18 cellular contexts compared by ENCODE assay signal in genomic region chr1:104991702-104992101, GRCh38.
DNase-seq lines count a peak whose midpoint lies in the region; ATAC-seq and TF ChIP-seq lines count a peak whose summit lies in the region.
"Had no signal": no experiment of that assay in that cellular context is flagged by ENCODE, and none has a peak within 500 bp of the region (broad histone marks: within the 10 kb centered on the region; RNA-seq: fewer than 3 reads in every experiment).

No MANE protein-coding gene starts in this region.

- TF ChIP-seq POLR2A in suprapubic skin (IDR thresholded peaks at IDR 0.05): no peak

- no peaks in the 10 kb centered on the region for H3K27me3 Mint-ChIP-seq in MCF 10A (ENCODE audit: insufficient read depth, unreplicated experiment)
- H3K27me3 Mint-ChIP-seq in naive thymus-derived CD8-positive, alpha-beta T cell: no peaks in the 10 kb centered on the region
- H3K27me3 Mint-ChIP-seq: CD8-positive, alpha-beta memory T cell; type B pancreatic cell had no signal

- DNase-seq in MCF 10A (ENCODE audit: unreplicated experiment): peak; percentile 3
- no peak for DNase-seq in mammary epithelial cell
- DNase-seq in NCI-H2107 (lab: John Stamatoyannopoulos, UW): peak; percentile 32
- no peak for DNase-seq in OCI-LY7 (ENCODE audit: low spot score)
- no peak for DNase-seq in naive thymus-derived CD8-positive, alpha-beta T cell
- no peak for DNase-seq in NOMO-1 treated with dmso at 0.1 percent for 144 hours (lab: John Stamatoyannopoulos, UW; ENCODE audit: unreplicated experiment)
- DNase-seq in suprapubic skin (ENCODE audit: low spot score in 2 of 2): no peak
- DNase-seq: adrenal gland; CD8-positive, alpha-beta memory T cell; hypothalamus; NCI-H774; stimulated activated CD4-positive, alpha-beta T cell treated with anti-CD3 and anti-CD28 coated beads, Interleukin-12 subunit alpha, Interleukin-12 subunit beta, amount 100 ng/mL, for 4 hours; stimulated activated naive CD4-positive, alpha-beta T cell had no signal

- H2AFZ ChIP-seq in mammary epithelial cell (ENCODE audit: low read depth, low read length): no peak overlapping the region
- H2AFZ ChIP-seq in OCI-LY7 (ENCODE audit: low read length): peak overlapping the region; percentile 60; the same call in 1 of the 2 replicates
- H2AFZ ChIP-seq: neural progenitor cell had no signal

- no peaks in the 10 kb centered on the region for H3K36me3 Mint-ChIP-seq in MCF 10A (ENCODE audit: insufficient read depth, unreplicated experiment)
- peaks cover 0 to 4% (median 0%) of the 10 kb centered on the region in 3 donors for H3K36me3 Mint-ChIP-seq in naive thymus-derived CD8-positive, alpha-beta T cell
- H3K36me3 Mint-ChIP-seq: CD8-positive, alpha-beta memory T cell; neural progenitor cell; type B pancreatic cell had no signal

- WGBS in mammary epithelial cell (ENCODE audit: low coverage, missing lambda C conversion rate): 31% methylated on average over 3 of the region's 3 CpGs
- 38% methylated on average over 3 of the region's 3 CpGs for WGBS in suprapubic skin

- H3K4me2 ChIP-seq in mammary epithelial cell (ENCODE audit: insufficient read depth, low read depth, low read length) (no peak overlapping the region), OCI-LY7 (ENCODE audit: low read length) (no peak overlapping the region)
- H3K4me2 ChIP-seq: neural progenitor cell had no signal

- no peak for ATAC-seq in HG02759 (IDR thresholded peaks at IDR 0.05; ENCODE audit: unreplicated experiment)
- ATAC-seq in naive thymus-derived CD8-positive, alpha-beta T cell: no peak

- H3K27me3 ChIP-seq in mammary epithelial cell (ENCODE audit: insufficient read depth, low read length) (no peaks in the 10 kb centered on the region), suprapubic skin (no peaks in the 10 kb centered on the region)
- H3K27me3 ChIP-seq: adrenal gland, neural progenitor cell had no signal

- no peak overlapping the region for H3K9ac ChIP-seq in mammary epithelial cell (ENCODE audit: insufficient read depth, low read length)
- H3K9ac ChIP-seq: neural progenitor cell had no signal

- peaks cover 2% of the 10 kb centered on the region for H3K9me3 ChIP-seq in mammary epithelial cell (replicated peaks; ENCODE audit: insufficient read depth, low read length)
- H3K9me3 ChIP-seq in OCI-LY7 (ENCODE audit: low read length): no peaks in the 10 kb centered on the region
- H3K9me3 ChIP-seq in suprapubic skin: no peaks in the 10 kb centered on the region
- H3K9me3 ChIP-seq: adrenal gland had no signal

- no peak overlapping the region for H3K4me3 Mint-ChIP-seq in MCF 10A (ENCODE audit: unreplicated experiment)
- no peak overlapping the region for H3K4me3 Mint-ChIP-seq in naive thymus-derived CD8-positive, alpha-beta T cell
- H3K4me3 Mint-ChIP-seq: CD8-positive, alpha-beta memory T cell; neural progenitor cell; T-helper 1 cell treated with Interleukin-12 subunit alpha and Interleukin-12 subunit beta and Interleukin-4 antibody, amounts not matched to agents 30 μg/mL and 1 μg/mL, for 36 hours; type B pancreatic cell had no signal

- no peaks in the 10 kb centered on the region for H3K9me2 ChIP-seq in OCI-LY7 (ENCODE audit: insufficient read depth, low read length)

- H3K27ac ChIP-seq in mammary epithelial cell (ENCODE audit: insufficient read depth, low read depth, low read length) (no peak overlapping the region), OCI-LY7 (ENCODE audit: low read depth, low read length, poor library complexity, severe bottlenecking) (no peak overlapping the region), suprapubic skin (no peak overlapping the region)
- H3K27ac ChIP-seq: adrenal gland, neural progenitor cell had no signal

- dilution Hi-C loops in mammary epithelial cell (cut with HindIII; ENCODE audit: low sequenced_read_pairs): no loop called here

- H3K36me3 ChIP-seq in mammary epithelial cell (ENCODE audit: insufficient read depth, low read length) (no peaks in the 10 kb centered on the region), OCI-LY7 (ENCODE audit: insufficient read depth, low read length) (no peaks in the 10 kb centered on the region), suprapubic skin (no peaks in the 10 kb centered on the region)
- H3K36me3 ChIP-seq: adrenal gland, neural progenitor cell had no signal

- no peaks in the 10 kb centered on the region for H3K9me3 Mint-ChIP-seq in MCF 10A (ENCODE audit: unreplicated experiment)
- H3K9me3 Mint-ChIP-seq in naive thymus-derived CD8-positive, alpha-beta T cell: peaks cover 0 to 34% (median 9%) of the 10 kb centered on the region in 9 donors
- H3K9me3 Mint-ChIP-seq: neural progenitor cell, type B pancreatic cell had no signal

- H3K4me1 ChIP-seq in mammary epithelial cell (ENCODE audit: insufficient read depth, low read length) (no peaks in the 10 kb centered on the region), OCI-LY7 (ENCODE audit: insufficient read depth, low read length, poor library complexity, severe bottlenecking) (no peaks in the 10 kb centered on the region), suprapubic skin (no peaks in the 10 kb centered on the region)
- H3K4me1 ChIP-seq: adrenal gland, neural progenitor cell had no signal

- no peak overlapping the region for H3K27ac Mint-ChIP-seq in MCF 10A (ENCODE audit: low read depth, unreplicated experiment)
- H3K27ac Mint-ChIP-seq in naive thymus-derived CD8-positive, alpha-beta T cell: no peak overlapping the region
- H3K27ac Mint-ChIP-seq: activated T-helper 2 cell treated with anti-CD3 and anti-CD28 coated beads, Interferon-gamma antibody, Interleukin-2, Interleukin-4, amounts not matched to agents 10 μg/mL and 5 μg/mL and 100 μg/mL, durations not matched to agents 14 hours and 24 hours and 36 hours; CD8-positive, alpha-beta memory T cell; neural progenitor cell; T-helper 1 cell treated with Interleukin-12 subunit alpha and Interleukin-12 subunit beta and Interleukin-4 antibody, amounts not matched to agents 30 μg/mL and 1 μg/mL, for 36 hours; type B pancreatic cell had no signal

- H3K4me3 ChIP-seq in mammary epithelial cell (replicated peaks in 1 of 3; ENCODE audit: insufficient read depth in 1 of 3, low read depth in 2 of 3, low read length in 3 of 3) (no peak overlapping the region), OCI-LY7 (ENCODE audit: low read depth, low read length, poor library complexity, severe bottlenecking) (no peak overlapping the region), suprapubic skin (no peak overlapping the region)
- H3K4me3 ChIP-seq: adrenal gland, neural progenitor cell had no signal

- no peak for TF ChIP-seq EP300 in suprapubic skin (IDR thresholded peaks at IDR 0.05)

- BruUV-seq in MCF 10A (replicated peaks; lab: Mats Ljungman, UMichigan) (no TSS peak), mammary epithelial cell (replicated peaks; lab: Mats Ljungman, UMichigan) (no TSS peak), OCI-LY7 (replicated peaks; lab: Mats Ljungman, UMichigan) (no TSS peak)

- in situ Hi-C loops in mammary epithelial cell (cut with MboI; ENCODE audit: low sequenced_read_pairs in 2 of 2): no loop called here

- POLR2A ChIA-PET in MCF 10A (lab: Yijun Ruan, JAX): interaction anchor here (0.6 kb wide), 1 partner anchor 231 kb away, joined by 3 read pairs; no protein-coding TSS in a partner anchor
- POLR2A ChIA-PET in OCI-LY7 (lab: Charles Lee): interaction anchor here (0.6 to 1.0 kb wide), 3 partner anchors 11 to 1779 kb away, joined by 3 to 4 read pairs (median 3); no protein-coding TSS in a partner anchor
- POLR2A ChIA-PET in naive thymus-derived CD8-positive, alpha-beta T cell (lab: Charles Lee): no interaction called here

- TF ChIP-seq CTCF in MCF 10A (IDR thresholded peaks at IDR 0.05; ENCODE audit: unreplicated experiment) (no peak), mammary epithelial cell (conservative IDR thresholded peaks at IDR 0.05 in 1 of 2, IDR thresholded peaks at IDR 0.05 in 1 of 2; ENCODE audit: extremely low read depth in 1 of 2, insufficient read depth in 1 of 2, low read depth in 1 of 2, low read length in 2 of 2) (no peak), OCI-LY7 (conservative IDR thresholded peaks at IDR 0.05; ENCODE audit: low read length) (no peak), suprapubic skin (IDR thresholded peaks at IDR 0.05) (no peak)

- intact Hi-C loops in MCF 10A (cut with micrococcal nuclease): no loop called here
- intact Hi-C loops in mammary epithelial cell (cut with micrococcal nuclease): no loop called here
- intact Hi-C loops in OCI-LY7 (cut with micrococcal nuclease; ENCODE audit: unreplicated experiment): no loop called here

- H4K20me1 ChIP-seq in mammary epithelial cell (ENCODE audit: insufficient read depth, low read length) (no peaks in the 10 kb centered on the region), OCI-LY7 (ENCODE audit: insufficient read depth, low read length) (no peaks in the 10 kb centered on the region)

- H3K79me2 ChIP-seq in mammary epithelial cell (ENCODE audit: insufficient read depth, low read length) (no peaks in the 10 kb centered on the region), OCI-LY7 (ENCODE audit: insufficient read depth, low read depth, low read length) (no peaks in the 10 kb centered on the region)

- peaks cover 8% of the 10 kb centered on the region for H3K4me1 Mint-ChIP-seq in MCF 10A (ENCODE audit: insufficient read depth, unreplicated experiment)
- H3K4me1 Mint-ChIP-seq in naive thymus-derived CD8-positive, alpha-beta T cell: no peaks in the 10 kb centered on the region
- H3K4me1 Mint-ChIP-seq: CD8-positive, alpha-beta memory T cell; neural progenitor cell had no signal

- CTCF ChIA-PET in MCF 10A (lab: Yijun Ruan, JAX): interaction anchor here (0.6 kb wide), 1 partner anchor 1477 kb away, joined by 3 read pairs; no protein-coding TSS in a partner anchor
- CTCF ChIA-PET in mammary epithelial cell (lab: Charles Lee; ENCODE audit: low non-redundant PET): no interaction called here
- CTCF ChIA-PET in OCI-LY7 (lab: Charles Lee; ENCODE audit: unreplicated experiment): no interaction called here

Comparison
In these comparisons a context has a peak if more than half of its experiments do, and no peak if none do; other contexts are left out.
1. DNase-seq: peak in MCF 10A (single experiment) and NCI-H2107 (single experiment); none in mammary epithelial cell (single experiment), OCI-LY7 (single experiment), naive thymus-derived CD8-positive, alpha-beta T cell (0 of 10), NOMO-1 treated with dmso at 0.1 percent for 144 hours (single experiment) and suprapubic skin (0 of 2).